ENCODE assay signal across 23 cellular contexts in genomic region chr9:103941104-103941503, GRCh38.
DNase-seq lines count a peak whose midpoint lies in the region; FAIRE-seq and TF ChIP-seq lines count a peak whose summit lies in the region.
"Had no signal": no experiment of that assay in that cellular context is flagged by ENCODE, and none has a peak within 500 bp of the region (broad histone marks: within the 10 kb centered on the region; RNA-seq: fewer than 3 reads in every experiment).

No MANE protein-coding gene starts in this region.

- DNase-seq in DMS53 treated with DMSO at 0.1 percent for 48 hours (lab: John Stamatoyannopoulos, UW; ENCODE audit: unreplicated experiment) (peak; percentile 67), HT1080 (ENCODE audit: low read depth) (peak; percentile 18), RPMI8226 (peak; percentile 9), mesenchymal stem cell (no peak), endothelial cell (ENCODE audit: low spot score) (no peak), UCSD-AML1 (lab: John Stamatoyannopoulos, UW; ENCODE audit: unreplicated experiment) (no peak), GM12892 (ENCODE audit: insufficient read length) (no peak)
- DNase-seq: DND-41, Karpas-422, MV-4-11, NCI-H1105 treated with DMSO at 0.1 percent for 48 hours, NCI-H1694 treated with DMSO at 0.1 percent for 48 hours, NCI-H2081 treated with DMSO at 0.1 percent for 48 hours, NCI-H446, NCI-H82 had no signal

- no peaks in the 10 kb centered on the region for H3K9me3 ChIP-seq in mesenchymal stem cell (ENCODE audit: control insufficient read depth, low read length)

- H3K18ac ChIP-seq in mesenchymal stem cell (ENCODE audit: low read depth in 1 of 2, low read length in 2 of 2): no peak overlapping the region

- no peak overlapping the region for H3K9ac ChIP-seq in mesenchymal stem cell (ENCODE audit: low read length)

- no peaks in the 10 kb centered on the region for H3K36me3 Mint-ChIP-seq in endothelial cell (ENCODE audit: low read depth, unreplicated experiment)
- H3K36me3 Mint-ChIP-seq: CD14-positive monocyte had no signal

- no peak overlapping the region for H2BK12ac ChIP-seq in mesenchymal stem cell (ENCODE audit: low read length in 2 of 2)

- no peak overlapping the region for H3K4me2 ChIP-seq in mesenchymal stem cell (ENCODE audit: low read length, poor library complexity, severe bottlenecking)
- H3K4me2 ChIP-seq: GM23338 had no signal

- no peak overlapping the region for H3K4me3 Mint-ChIP-seq in endothelial cell (ENCODE audit: unreplicated experiment)
- H3K4me3 Mint-ChIP-seq: B cell; CD14-positive monocyte; GM23338; IgD-negative memory B cell; T-helper 1 cell treated with Interleukin-12 subunit alpha and Interleukin-12 subunit beta and Interleukin-4 antibody, amounts not matched to agents 30 μg/mL and 1 μg/mL, for 36 hours had no signal

- H3K4me1 Mint-ChIP-seq in endothelial cell (ENCODE audit: unreplicated experiment): no peaks in the 10 kb centered on the region
- H3K4me1 Mint-ChIP-seq: B cell, CD14-positive monocyte, GM23338, IgD-negative memory B cell had no signal

- no peak overlapping the region for H2AK5ac ChIP-seq in mesenchymal stem cell (ENCODE audit: low read length, severe bottlenecking)

- no peak for FAIRE-seq in GM12892 (lab: Jason Lieb, UNC)
- FAIRE-seq: D721Med, GM12891, RCC 7860 had no signal

- H3K27me3 ChIP-seq in mesenchymal stem cell (ENCODE audit: control insufficient read depth in 1 of 2, insufficient read depth in 1 of 2, low read length in 2 of 2): no peaks in the 10 kb centered on the region

- no peaks in the 10 kb centered on the region for H3K27me3 Mint-ChIP-seq in endothelial cell (ENCODE audit: unreplicated experiment)
- H3K27me3 Mint-ChIP-seq: B cell, IgD-negative memory B cell had no signal

- H3K4ac ChIP-seq in mesenchymal stem cell (ENCODE audit: low read depth in 1 of 2, low read length in 2 of 2): no peak overlapping the region

- H4K91ac ChIP-seq in mesenchymal stem cell (ENCODE audit: low read length): no peak overlapping the region

- H3K4me1 ChIP-seq in mesenchymal stem cell (ENCODE audit: control insufficient read depth, insufficient read depth, low read depth, low read length): no peaks in the 10 kb centered on the region

- TF ChIP-seq CTCF in endothelial cell (IDR thresholded peaks at IDR 0.05; ENCODE audit: unreplicated experiment): no peak

- WGBS in mesenchymal stem cell: 72% methylated on average over 10 of the region's 11 CpGs

- no peak overlapping the region for H2BK5ac ChIP-seq in mesenchymal stem cell (ENCODE audit: low read depth, low read length, poor library complexity, severe bottlenecking)

- no peak overlapping the region for H2BK120ac ChIP-seq in mesenchymal stem cell (ENCODE audit: low read depth, low read length)

- H3K4me3 ChIP-seq in mesenchymal stem cell (ENCODE audit: insufficient read depth in 1 of 2, low read depth in 1 of 2, low read length in 2 of 2): no peak overlapping the region
- H3K4me3 ChIP-seq: GM23338 had no signal

- H2AFZ ChIP-seq in mesenchymal stem cell (ENCODE audit: low read depth, low read length): peak overlapping the region; percentile 27
- H2AFZ ChIP-seq: GM23338 had no signal

- H3K36me3 ChIP-seq in mesenchymal stem cell (ENCODE audit: control insufficient read depth in 1 of 2, insufficient read depth in 2 of 2, low read depth in 1 of 2, low read length in 2 of 2): no peaks in the 10 kb centered on the region

- H3K27ac ChIP-seq in mesenchymal stem cell (ENCODE audit: low read length, poor library complexity, severe bottlenecking): no peak overlapping the region

- no peak overlapping the region for H3K23ac ChIP-seq in mesenchymal stem cell (ENCODE audit: low read length in 2 of 2)

- TF ChIP-seq POLR2A in GM12892 (IDR thresholded peaks at IDR 0.05; ENCODE audit: low read depth, low read length): no peak

- H3K79me1 ChIP-seq in mesenchymal stem cell (replicated peaks; ENCODE audit: low read length, poor library complexity, severe bottlenecking): no peaks in the 10 kb centered on the region

- no peak overlapping the region for H2BK15ac ChIP-seq in mesenchymal stem cell (ENCODE audit: low read depth, poor library complexity, severe bottlenecking)

- H3K27ac Mint-ChIP-seq in endothelial cell (ENCODE audit: unreplicated experiment): no peak overlapping the region
- H3K27ac Mint-ChIP-seq: B cell; CD14-positive monocyte; GM23338; IgD-negative memory B cell; T-helper 1 cell treated with Interleukin-12 subunit alpha and Interleukin-12 subunit beta and Interleukin-4 antibody, amounts not matched to agents 30 μg/mL and 1 μg/mL, for 36 hours had no signal

- H3K14ac ChIP-seq in mesenchymal stem cell (ENCODE audit: low read length in 2 of 2): no peak overlapping the region

- no peak overlapping the region for H4K8ac ChIP-seq in mesenchymal stem cell (ENCODE audit: low read length)

- H3K9me3 Mint-ChIP-seq in endothelial cell (ENCODE audit: unreplicated experiment): no peaks in the 10 kb centered on the region
- H3K9me3 Mint-ChIP-seq: T-helper 1 cell treated with Interleukin-12 subunit alpha and Interleukin-12 subunit beta and Interleukin-4 antibody, amounts not matched to agents 30 μg/mL and 1 μg/mL, for 36 hours had no signal

Comparison
In these comparisons a context has a peak if more than half of its experiments do, and no peak if none do; other contexts are left out.
1. DNase-seq: peak in DMS53 treated with DMSO at 0.1 percent for 48 hours (single experiment), HT1080 (single experiment) and RPMI8226 (single experiment); none in mesenchymal stem cell (single experiment), endothelial cell (single experiment), UCSD-AML1 (single experiment) and GM12892 (single experiment).